Comparison of ENCODE assay signal across 10 cellular contexts in the genomic region with DNA sequence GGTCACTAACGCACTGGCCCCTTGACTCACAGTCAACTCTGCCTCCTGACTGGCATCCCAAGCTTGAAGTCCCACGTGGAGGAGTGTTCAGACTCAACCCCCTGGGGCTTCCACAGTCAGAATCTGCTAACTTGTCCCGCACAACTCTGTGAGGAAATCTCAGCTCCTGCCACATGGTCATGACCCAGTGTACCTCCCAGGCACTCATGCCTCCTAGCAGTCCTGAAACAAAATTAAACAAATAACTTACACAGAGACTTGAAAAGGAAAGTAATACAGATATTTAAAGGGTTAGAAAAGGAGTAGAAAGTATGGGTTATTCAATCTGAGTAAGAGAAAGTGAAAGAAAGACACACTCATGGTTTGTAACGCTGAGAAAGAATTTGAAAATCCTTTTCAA.
DNase-seq lines count a peak whose midpoint lies in the region; ATAC-seq, FAIRE-seq and TF ChIP-seq lines count a peak whose summit lies in the region.
"Had no signal": no experiment of that assay in that cellular context is flagged by ENCODE, and none has a peak within 500 bp of the region (broad histone marks: within the 10 kb centered on the region; RNA-seq: fewer than 3 reads in every experiment).

No MANE protein-coding gene starts in this region.

- H3K79me2 ChIP-seq in astrocyte (ENCODE audit: insufficient read depth, low read length): no peaks in the 10 kb centered on the region

- H3K9ac ChIP-seq in astrocyte (ENCODE audit: low read length): no peak overlapping the region
- H3K9ac ChIP-seq: BLaER1 had no signal

- H3K27me3 ChIP-seq in astrocyte (ENCODE audit: insufficient read depth, low read length): no peaks in the 10 kb centered on the region
- H3K27me3 ChIP-seq: BLaER1 had no signal

- H3K27me3 Mint-ChIP-seq in astrocyte (ENCODE audit: low read depth, unreplicated experiment): peaks cover 2% of the 10 kb centered on the region
- H3K27me3 Mint-ChIP-seq in stimulated activated naive CD8-positive, alpha-beta T cell treated with anti-CD3 and anti-CD28 coated beads, Interleukin-15, Interleukin-2, amounts not matched to agents 100 ng/mL and 50 ng/mL, for 24 hours: no peaks in the 10 kb centered on the region

- no peak overlapping the region for H3K27ac ChIP-seq in astrocyte (ENCODE audit: low read depth, low read length)
- H3K27ac ChIP-seq: BLaER1 had no signal

- H3K4me3 ChIP-seq in astrocyte (ENCODE audit: insufficient read depth, low read depth, low read length): no peak overlapping the region
- H3K4me3 ChIP-seq: BLaER1 had no signal

- no peaks in the 10 kb centered on the region for H3K36me3 ChIP-seq in astrocyte (ENCODE audit: insufficient read depth, low read length)

- DNase-seq in activated naive CD4-positive, alpha-beta T cell treated with Interleukin-2 at 50 U/mL for 16 hours: peak; percentile 9
- DNase-seq in activated naive CD4-positive, alpha-beta T cell (lab: John Stamatoyannopoulos, UW): no peak
- no peak for DNase-seq in astrocyte (ENCODE audit: low read depth)
- DNase-seq in activated effector memory CD4-positive, alpha-beta T cell treated with Interleukin-2 at 50 U/mL for 16 hours: no peak
- DNase-seq in central memory CD4-positive, alpha-beta T cell: no peak
- no peak for DNase-seq in superior temporal gyrus (ENCODE audit: extremely low spot score)

- FAIRE-seq in astrocyte (lab: Jason Lieb, UNC): no peak
- FAIRE-seq: endometrium had no signal

- H3K9me3 Mint-ChIP-seq in astrocyte (ENCODE audit: unreplicated experiment): no peaks in the 10 kb centered on the region
- H3K9me3 Mint-ChIP-seq in stimulated activated naive CD8-positive, alpha-beta T cell treated with anti-CD3 and anti-CD28 coated beads, Interleukin-15, Interleukin-2, amounts not matched to agents 100 ng/mL and 50 ng/mL, for 24 hours: peaks cover 5% of the 10 kb centered on the region

- TF ChIP-seq CTCF in astrocyte (IDR thresholded peaks at IDR 0.05; ENCODE audit: insufficient read depth, low read depth, low read length): no peak

- H3K9me3 ChIP-seq in astrocyte (ENCODE audit: insufficient read depth, low read depth, low read length): no peaks in the 10 kb centered on the region
- H3K9me3 ChIP-seq: BLaER1 had no signal

- H2AFZ ChIP-seq in astrocyte (ENCODE audit: low read depth, low read length): no peak overlapping the region

- ATAC-seq in HG03066 (IDR thresholded peaks at IDR 0.05; ENCODE audit: low read depth, unreplicated experiment): peak; percentile 62

- H4K20me1 ChIP-seq in astrocyte (ENCODE audit: insufficient read depth, low read length): no peaks in the 10 kb centered on the region
- H4K20me1 ChIP-seq: BLaER1 had no signal

- H3K36me3 Mint-ChIP-seq in astrocyte (ENCODE audit: low read depth, unreplicated experiment): no peaks in the 10 kb centered on the region
- peaks cover 34% of the 10 kb centered on the region for H3K36me3 Mint-ChIP-seq in stimulated activated naive CD8-positive, alpha-beta T cell treated with anti-CD3 and anti-CD28 coated beads, Interleukin-15, Interleukin-2, amounts not matched to agents 100 ng/mL and 50 ng/mL, for 24 hours (ENCODE audit: low read depth)

- no peaks in the 10 kb centered on the region for H3K4me1 ChIP-seq in astrocyte (ENCODE audit: insufficient read depth, low read length)

- no peak overlapping the region for H3K4me3 Mint-ChIP-seq in astrocyte (ENCODE audit: unreplicated experiment)
- peak overlapping the region; percentile 79 for H3K4me3 Mint-ChIP-seq in stimulated activated naive CD8-positive, alpha-beta T cell treated with anti-CD3 and anti-CD28 coated beads, Interleukin-15, Interleukin-2, amounts not matched to agents 100 ng/mL and 50 ng/mL, for 24 hours

- H3K27ac Mint-ChIP-seq in astrocyte (ENCODE audit: unreplicated experiment): peak overlapping the region; percentile 29
- peak overlapping the region; percentile 97 for H3K27ac Mint-ChIP-seq in stimulated activated naive CD8-positive, alpha-beta T cell treated with anti-CD3 and anti-CD28 coated beads, Interleukin-15, Interleukin-2, amounts not matched to agents 100 ng/mL and 50 ng/mL, for 24 hours

- H3K4me2 ChIP-seq in astrocyte (ENCODE audit: low read length): peak overlapping the region; percentile 23

- H3K4me1 Mint-ChIP-seq in astrocyte (ENCODE audit: low read depth, unreplicated experiment): peaks cover 8% of the 10 kb centered on the region
- H3K4me1 Mint-ChIP-seq in stimulated activated naive CD8-positive, alpha-beta T cell treated with anti-CD3 and anti-CD28 coated beads, Interleukin-15, Interleukin-2, amounts not matched to agents 100 ng/mL and 50 ng/mL, for 24 hours (ENCODE audit: low read depth): peaks cover 25% of the 10 kb centered on the region
